In genomic region chr6:23415819-23416427, GRCh38 we compare ENCODE assay signal across 1 cellular context.
TF ChIP-seq lines count a peak whose summit lies in the region.

No MANE protein-coding gene starts in this region.

TF ChIP-seq in GM12878, 131 proteins besides CTCF, POLR2A, EP300 and RAD21 (continued from another document and continues in another):
- TF ChIP-seq SKIL (IDR thresholded peaks at IDR 0.05; ENCODE audit: low read depth, poor library complexity, severe bottlenecking) (no peak), FOS (IDR thresholded peaks at IDR 0.05; ENCODE audit: borderline replicate concordance, extremely low read depth, insufficient read length) (no peak), ZNF274 (IDR thresholded peaks at IDR 0.05; ENCODE audit: insufficient read depth, insufficient read length) (no peak), CBX3 (IDR thresholded peaks at IDR 0.05; ENCODE audit: borderline replicate concordance, low read depth) (no peak), MEF2B (IDR thresholded peaks at IDR 0.05; ENCODE audit: partially characterized antibody, poor library complexity, severe bottlenecking) (no peak), GABPA (IDR thresholded peaks at IDR 0.05; ENCODE audit: low read depth) (no peak), ZBED1 (IDR thresholded peaks at IDR 0.05; ENCODE audit: borderline replicate concordance) (no peak), RAD51 (IDR thresholded peaks at IDR 0.05) (no peak), SPI1 (IDR thresholded peaks at IDR 0.05; ENCODE audit: borderline replicate concordance, insufficient read depth, low read depth, low read length) (peak; percentile 13; the same call in 1 of the 2 replicates), ASH2L (IDR thresholded peaks at IDR 0.05; ENCODE audit: borderline replicate concordance, low read depth) (no peak), IKZF1 (conservative IDR thresholded peaks at IDR 0.05) (peak; percentile 35), RCOR1 (conservative IDR thresholded peaks at IDR 0.05; ENCODE audit: low read depth, low read length) (no peak), IRF3 (IDR thresholded peaks at IDR 0.05) (no peak), TBL1XR1 (IDR thresholded peaks at IDR 0.05; ENCODE audit: low read depth, low read length) (no peak), CREM (IDR thresholded peaks at IDR 0.05; ENCODE audit: low read depth) (peak; percentile 61; the same call in 1 of the 2 replicates), ATF3 (IDR thresholded peaks at IDR 0.05; ENCODE audit: borderline replicate concordance, extremely low read depth, low read depth, low read length) (no peak), RELB (IDR thresholded peaks at IDR 0.05; ENCODE audit: low read depth) (peak; percentile 23; the same call in 1 of the 2 replicates), PML (IDR thresholded peaks at IDR 0.05; ENCODE audit: low read length) (no peak), RUNX3 (IDR thresholded peaks at IDR 0.05; ENCODE audit: low read length) (peak; percentile 94), MAX (IDR thresholded peaks at IDR 0.05; ENCODE audit: low read depth, low read length) (no peak), MYC (IDR thresholded peaks at IDR 0.05; ENCODE audit: insufficient read depth, insufficient read length, insufficient replicate concordance, low read length, severe bottlenecking) (no peak), NR2C2 (IDR thresholded peaks at IDR 0.05; ENCODE audit: borderline replicate concordance, control insufficient read depth, insufficient read length, low read depth) (no peak), MTA2 (IDR thresholded peaks at IDR 0.05; ENCODE audit: low read depth) (no peak), SRF (IDR thresholded peaks at IDR 0.05; ENCODE audit: low read depth in 2 of 2, low read length in 2 of 2) (no peak), NFYA (IDR thresholded peaks at IDR 0.05; ENCODE audit: borderline replicate concordance, low read depth, low read length) (no peak), PAX5 (IDR thresholded peaks at IDR 0.05; ENCODE audit: borderline replicate concordance, low read depth, low read length) (no peak), CHD2 (IDR thresholded peaks at IDR 0.05; ENCODE audit: borderline replicate concordance, low read depth, low read length) (no peak), NFXL1 (IDR thresholded peaks at IDR 0.05; ENCODE audit: borderline replicate concordance) (no peak), ZBTB33 (IDR thresholded peaks at IDR 0.05) (no peak), MLLT1 (IDR thresholded peaks at IDR 0.05) (no peak), USF2 (IDR thresholded peaks at IDR 0.05; ENCODE audit: borderline replicate concordance, low read depth, low read length) (no peak), SMC3 (IDR thresholded peaks at IDR 0.05; ENCODE audit: borderline replicate concordance, low read length) (no peak), BRCA1 (IDR thresholded peaks at IDR 0.05; ENCODE audit: low read depth, low read length) (no peak), JUND (IDR thresholded peaks at IDR 0.05; ENCODE audit: low read depth, low read length) (0 out of 2 replicates have a peak, but pooled peaks have one; percentile 48), KAT2A (conservative IDR thresholded peaks at IDR 0.05; ENCODE audit: control insufficient read depth, low read depth, low read length) (no peak), CREB1 (IDR thresholded peaks at IDR 0.05; ENCODE audit: low read depth) (0 out of 2 replicates have a peak, but pooled peaks have one; percentile 14), MYB (IDR thresholded peaks at IDR 0.05; ENCODE audit: borderline replicate concordance, low read depth, low read length) (no peak), ETV6 (conservative IDR thresholded peaks at IDR 0.05 in 1 of 2, IDR thresholded peaks at IDR 0.05 in 1 of 2; ENCODE audit: borderline replicate concordance in 1 of 2, low read depth in 1 of 2) (peak in 1 of 2 experiments; percentile 54; a peak in 2 of 4 replicates), RB1 (IDR thresholded peaks at IDR 0.05; ENCODE audit: borderline replicate concordance) (no peak), ZZZ3 (IDR thresholded peaks at IDR 0.05; ENCODE audit: control insufficient read depth, insufficient read length, low read depth) (no peak), ELK1 (IDR thresholded peaks at IDR 0.05; ENCODE audit: low read depth, low read length) (no peak), PAX8 (IDR thresholded peaks at IDR 0.05) (no peak), SIN3A (IDR thresholded peaks at IDR 0.05; ENCODE audit: low read depth, low read length) (no peak), JUNB (IDR thresholded peaks at IDR 0.05) (peak; percentile 85), SMAD1 (IDR thresholded peaks at IDR 0.05; ENCODE audit: low read depth, partially characterized antibody) (no peak), ZNF384 (IDR thresholded peaks at IDR 0.05; ENCODE audit: borderline replicate concordance, low read depth, low read length) (no peak), PBX3 (IDR thresholded peaks at IDR 0.05; ENCODE audit: insufficient replicate concordance, low read depth, low read length) (no peak), REST (IDR thresholded peaks at IDR 0.05; ENCODE audit: low read depth, low read length) (no peak), EED (IDR thresholded peaks at IDR 0.05; ENCODE audit: low read depth) (peak; percentile 93)
